In genomic region chr2:221572180-221572820, GRCh38 we compare ENCODE assay signal across 8 cellular contexts. TPM values are rescaled to one million over a fixed set of nuclear protein-coding genes. Genes with fewer than 3 reads are reported as not detected.
DNase-seq lines count a peak whose midpoint lies in the region; ATAC-seq and TF ChIP-seq lines count a peak whose summit lies in the region.

Gene EPHA4 (minus strand): TSS chr2:221572304. CDS start chr2:221572248, 56 bp downstream.

- H3K4me3 ChIP-seq in astrocyte of the cerebellum (ENCODE audit: low read depth, low read length) (peak within 1 kb of the TSS; percentile 83), right cardiac atrium (ENCODE audit: low read length) (peak within 1 kb of the TSS; percentile 96)

- H3K4me1 ChIP-seq in right cardiac atrium (ENCODE audit: control insufficient read depth, insufficient read depth, low read length): peaks cover 2% of the 10 kb centered on the region

- TF ChIP-seq CTCF in GM10248 (IDR thresholded peaks at IDR 0.05; ENCODE audit: control extremely low read depth, extremely low read depth, low read depth, missing control alignments): peak; percentile 16
- TF ChIP-seq CTCF in astrocyte of the cerebellum (IDR thresholded peaks at IDR 0.05; ENCODE audit: low read depth, low read length, missing control alignments): no peak

- H3K27me3 ChIP-seq in right cardiac atrium (ENCODE audit: control insufficient read depth, insufficient read depth): no peaks in the 10 kb centered on the region

- H3K9me3 ChIP-seq in right cardiac atrium (ENCODE audit: control insufficient read depth, low read length): no peaks in the 10 kb centered on the region

- CTCF ChIA-PET in GM10248 (lab: Yijun Ruan, JAX): interaction anchor here (1.1 to 3.3 kb wide), 9 partner anchors 10 to 1835 kb away, joined by 4 to 19 read pairs (median 11); no protein-coding TSS in a partner anchor

- ATAC-seq in HG02571 (IDR thresholded peaks at IDR 0.05; ENCODE audit: unreplicated experiment) (peak; percentile 92), right cardiac atrium (peak; percentile 96)

- DNase-seq in GM10248 (ENCODE audit: extremely low spot score) (peak; percentile 91), NCI-H128 (lab: John Stamatoyannopoulos, UW; ENCODE audit: unreplicated experiment) (peak; percentile 39), T-helper 9 cell (peak; percentile 86), astrocyte of the cerebellum (ENCODE audit: low read depth) (peak; percentile 77), right cardiac atrium (peak; percentile 90 to 96 (median 95)), pulmonary artery endothelial cell (ENCODE audit: low read depth, low spot score) (peak; percentile 75), ureter (ENCODE audit: low spot score) (peak; percentile 87)

- in situ Hi-C loops in astrocyte of the cerebellum (cut with HindIII; ENCODE audit: low sequenced_read_pairs): no loop called here

- POLR2A ChIA-PET in GM10248 (lab: Yijun Ruan, JAX): no interaction called here

- under 1% methylated on average over 59 of the region's 59 CpGs for WGBS in right cardiac atrium

- intact Hi-C loops in right cardiac atrium (cut with DNase I): loop anchor here (5.0 to 10.0 kb wide), 6 partner anchors 130 to 1835 kb away; no protein-coding TSS in a partner anchor

- peak within 1 kb of the TSS; percentile 95 for H3K27ac ChIP-seq in right cardiac atrium (ENCODE audit: low read length)

RNA-seq across cellular contexts. Expression of gene EPHA4, which starts in this region (rescaled TPM):
- total RNA-seq in right cardiac atrium: 100 to 1,000 TPM in 3 of 4 donors, 10 to 100 TPM in 1; 76.9 to 110 (median 104) TPM
- polyA plus RNA-seq in right cardiac atrium: 25.9 TPM
- 29.5 and 33.4 TPM in 2 replicates for total RNA-seq in pulmonary artery endothelial cell
- 32.6 TPM for total RNA-seq in ureter

Comparison
In these comparisons a context has a peak if more than half of its experiments do, and no peak if none do; other contexts are left out.
1. Peak in every context shown above with its lines: DNase-seq, ATAC-seq, H3K4me3 ChIP-seq and H3K27ac ChIP-seq.
2. DNase-seq: peak in every context shown above with its lines; median percentile 95 in right cardiac atrium; 91 in GM10248; 87 in ureter; 86 in T-helper 9 cell; 77 in astrocyte of the cerebellum; 75 in pulmonary artery endothelial cell; 39 in NCI-H128.